1 cellular context compared by ENCODE assay signal in the genomic region with DNA sequence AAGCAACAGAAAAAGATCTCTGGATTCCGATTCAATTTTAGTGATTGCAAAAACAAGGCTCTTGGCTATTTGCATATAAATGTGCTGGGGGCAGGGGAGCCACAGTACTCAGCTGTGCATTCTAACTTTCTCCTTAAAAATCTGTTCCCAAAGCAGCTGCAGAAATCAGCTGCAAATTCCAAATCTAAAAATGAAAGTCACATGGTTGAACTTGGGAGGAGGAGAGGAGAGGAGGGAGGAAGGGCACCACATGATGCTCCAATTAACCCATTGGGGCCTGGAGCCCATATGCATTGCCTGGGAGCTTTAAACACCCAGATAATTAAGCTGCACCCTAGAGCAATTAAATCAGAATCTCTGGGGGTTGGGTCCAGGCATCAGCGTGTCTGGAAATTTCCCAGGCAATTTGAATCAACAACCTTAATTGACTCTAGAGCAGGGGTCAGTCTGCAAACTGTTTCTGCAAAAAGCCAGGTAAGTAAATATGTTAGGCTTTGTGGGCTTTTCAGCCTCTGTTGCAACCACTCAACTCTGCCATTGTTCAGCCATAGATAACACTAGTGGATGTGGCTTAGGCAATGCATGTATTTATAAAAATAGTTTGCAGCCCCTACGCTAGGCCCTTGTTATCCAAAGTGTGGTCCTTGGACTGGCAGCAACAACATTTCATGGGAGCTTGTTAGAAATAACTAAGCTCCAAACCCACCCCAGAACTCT.
A peak's percentile ranks its signal among the peaks of the same experiment; 100 is the strongest.
TF ChIP-seq lines count a peak whose summit lies in the region.

No MANE protein-coding gene starts in this region.

TF ChIP-seq in WTC11, 78 proteins besides CTCF, POLR2A, EP300 and RAD21 (continued from another document):
- TF ChIP-seq, protein P1, sequence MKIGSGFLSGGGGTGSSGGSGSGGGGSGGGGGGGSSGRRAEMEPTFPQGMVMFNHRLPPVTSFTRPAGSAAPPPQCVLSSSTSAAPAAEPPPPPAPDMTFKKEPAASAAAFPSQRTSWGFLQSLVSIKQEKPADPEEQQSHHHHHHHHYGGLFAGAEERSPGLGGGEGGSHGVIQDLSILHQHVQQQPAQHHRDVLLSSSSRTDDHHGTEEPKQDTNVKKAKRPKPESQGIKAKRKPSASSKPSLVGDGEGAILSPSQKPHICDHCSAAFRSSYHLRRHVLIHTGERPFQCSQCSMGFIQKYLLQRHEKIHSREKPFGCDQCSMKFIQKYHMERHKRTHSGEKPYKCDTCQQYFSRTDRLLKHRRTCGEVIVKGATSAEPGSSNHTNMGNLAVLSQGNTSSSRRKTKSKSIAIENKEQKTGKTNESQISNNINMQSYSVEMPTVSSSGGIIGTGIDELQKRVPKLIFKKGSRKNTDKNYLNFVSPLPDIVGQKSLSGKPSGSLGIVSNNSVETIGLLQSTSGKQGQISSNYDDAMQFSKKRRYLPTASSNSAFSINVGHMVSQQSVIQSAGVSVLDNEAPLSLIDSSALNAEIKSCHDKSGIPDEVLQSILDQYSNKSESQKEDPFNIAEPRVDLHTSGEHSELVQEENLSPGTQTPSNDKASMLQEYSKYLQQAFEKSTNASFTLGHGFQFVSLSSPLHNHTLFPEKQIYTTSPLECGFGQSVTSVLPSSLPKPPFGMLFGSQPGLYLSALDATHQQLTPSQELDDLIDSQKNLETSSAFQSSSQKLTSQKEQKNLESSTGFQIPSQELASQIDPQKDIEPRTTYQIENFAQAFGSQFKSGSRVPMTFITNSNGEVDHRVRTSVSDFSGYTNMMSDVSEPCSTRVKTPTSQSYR (CRISPR knock-in tag; IDR thresholded peaks at IDR 0.05) = no peak
- TF ChIP-seq, protein P2, sequence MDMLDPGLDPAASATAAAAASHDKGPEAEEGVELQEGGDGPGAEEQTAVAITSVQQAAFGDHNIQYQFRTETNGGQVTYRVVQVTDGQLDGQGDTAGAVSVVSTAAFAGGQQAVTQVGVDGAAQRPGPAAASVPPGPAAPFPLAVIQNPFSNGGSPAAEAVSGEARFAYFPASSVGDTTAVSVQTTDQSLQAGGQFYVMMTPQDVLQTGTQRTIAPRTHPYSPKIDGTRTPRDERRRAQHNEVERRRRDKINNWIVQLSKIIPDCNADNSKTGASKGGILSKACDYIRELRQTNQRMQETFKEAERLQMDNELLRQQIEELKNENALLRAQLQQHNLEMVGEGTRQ (CRISPR knock-in tag; IDR thresholded peaks at IDR 0.05) = peak; percentile 73
- no peak for TF ChIP-seq ZNF416 (CRISPR knock-in tag; IDR thresholded peaks at IDR 0.05)
- TF ChIP-seq SOX15 (CRISPR knock-in tag; IDR thresholded peaks at IDR 0.05) = no peak
